ENCODE assay signal across 8 cellular contexts in the genomic region with DNA sequence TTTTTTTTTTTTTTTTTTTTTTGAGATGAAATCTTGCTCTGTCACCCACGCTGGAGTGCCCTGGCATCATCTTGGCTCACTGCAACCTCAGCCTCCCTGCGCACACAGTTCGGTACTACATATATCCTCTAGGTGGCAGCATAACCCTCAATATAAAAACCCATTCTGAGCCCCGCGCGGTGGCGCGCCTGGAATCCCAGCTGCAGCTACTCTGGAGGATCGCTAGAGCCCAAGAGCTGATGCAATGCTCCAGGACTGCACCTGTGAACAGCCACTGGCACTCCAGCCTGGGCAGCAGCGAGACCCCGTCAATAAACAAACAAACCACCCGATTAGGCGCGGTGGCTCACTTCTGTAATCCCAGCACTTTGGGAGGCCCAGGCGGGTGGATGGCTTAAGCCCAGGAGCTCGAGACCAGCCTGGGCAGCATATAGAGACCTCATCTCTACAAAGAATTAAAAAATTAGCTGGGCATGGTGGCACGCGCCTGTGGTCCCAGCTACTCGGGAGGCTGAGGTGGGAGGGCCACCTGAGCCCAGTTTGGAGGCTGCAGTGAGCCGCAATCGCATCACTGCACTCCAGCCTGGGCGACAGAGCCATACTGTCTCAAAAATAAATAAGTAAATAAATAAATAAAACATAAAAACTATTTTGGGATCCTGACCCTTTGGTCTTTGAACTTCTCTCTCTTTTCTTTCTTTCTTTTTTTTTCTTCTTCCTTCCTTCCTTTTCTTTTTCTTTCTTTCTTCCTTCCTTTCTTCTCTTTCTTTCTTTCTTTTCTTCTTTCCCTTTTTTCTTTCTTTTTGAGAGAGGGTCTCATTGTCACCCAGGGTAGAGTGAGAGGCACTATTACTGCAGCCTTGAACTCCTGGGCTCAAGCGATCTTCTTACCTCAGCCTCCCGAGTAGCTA. TPM values are rescaled to one million over a fixed set of nuclear protein-coding genes. Genes with fewer than 3 reads are reported as not detected.
DNase-seq lines count a peak whose midpoint lies in the region; ATAC-seq, FAIRE-seq and TF ChIP-seq lines count a peak whose summit lies in the region.

No MANE protein-coding gene starts in this region.

- no peak overlapping the region for H4K5ac ChIP-seq in IMR-90 (ENCODE audit: low read depth, low read length)

- no peak overlapping the region for H3K18ac ChIP-seq in IMR-90 (ENCODE audit: low read depth, low read length)

- no peaks in the 10 kb centered on the region for H3F3A ChIP-seq in OCI-LY1 (ENCODE audit: insufficient read depth, low read length)

- H2AFZ ChIP-seq in IMR-90 (replicated peaks; ENCODE audit: low read length, poor library complexity) (peak overlapping the region; percentile 62), OCI-LY1 (ENCODE audit: low read length) (no peak overlapping the region)

- DNase-seq in CD8-positive, alpha-beta memory T cell, result peak; percentile 54 to 81 (median 70)
- peak; percentile 84 for DNase-seq in IMR-90
- peak; percentile 38 for DNase-seq in activated CD8-positive, alpha-beta memory T cell treated with anti-CD3 and anti-CD28 coated beads, Interleukin-2, amount 50 U/mL, for 24 hours (ENCODE audit: extremely low read depth)
- peak; percentile 94 for DNase-seq in midbrain (lab: John Stamatoyannopoulos, UW)
- DNase-seq in stimulated activated CD8-positive, alpha-beta memory T cell treated with anti-CD3 and anti-CD28 coated beads, Interleukin-4, amount 100 ng/mL, for 4 hours (ENCODE audit: low read depth in 2 of 2, low spot score in 1 of 2), result peak; percentile 41 to 46

- H3K79me1 ChIP-seq in IMR-90 (ENCODE audit: low read depth in 1 of 2, low read length in 2 of 2), result no peaks in the 10 kb centered on the region

- H3K79me2 ChIP-seq in OCI-LY1 (ENCODE audit: insufficient read depth, low read length), result no peaks in the 10 kb centered on the region

- FAIRE-seq in endometrium (lab: Jason Lieb, UNC), result peak; percentile 92

- no peak overlapping the region for H3K27ac ChIP-seq in CD8-positive, alpha-beta memory T cell (ENCODE audit: low read depth, low read length)
- H3K27ac ChIP-seq in IMR-90 (ENCODE audit: insufficient read depth, low read length), result no peak overlapping the region
- H3K27ac ChIP-seq in OCI-LY1 (ENCODE audit: low read depth, low read length, poor library complexity, severe bottlenecking), result no peak overlapping the region

- CTCF ChIA-PET in CD8-positive, alpha-beta memory T cell (lab: Charles Lee), result interaction anchor here (0.6 to 4.6 kb wide), 42 partner anchors 8 to 1523 kb away, joined by 3 to 58 read pairs (median 4); partner anchors contain the start of genes AKAP10 and SPECC1
- CTCF ChIA-PET in IMR-90 (lab: Yijun Ruan, JAX), result interaction anchor here (0.7 to 1.5 kb wide), 10 partner anchors 15 to 169 kb away, joined by 3 to 12 read pairs (median 5); no protein-coding TSS in a partner anchor

- H4K8ac ChIP-seq in IMR-90 (ENCODE audit: low read depth in 2 of 2, low read length in 2 of 2), result no peak overlapping the region

- WGBS in IMR-90 (ENCODE audit: extremely low coverage in 2 of 2, insufficient read length in 1 of 2), 2 experiments, result 11% methylated on average over 7 of the region's 24 CpGs; no CpG with 5 or more reads in 1 of the 2 experiments

- peaks cover 4 to 28% of the 10 kb centered on the region in 2 donors for H3K27me3 Mint-ChIP-seq in CD8-positive, alpha-beta memory T cell

- no peak overlapping the region for H3K27ac Mint-ChIP-seq in CD8-positive, alpha-beta memory T cell

- no peak overlapping the region for H3K4me3 ChIP-seq in CD8-positive, alpha-beta memory T cell (ENCODE audit: low read length)
- H3K4me3 ChIP-seq in IMR-90 (ENCODE audit: insufficient read depth, low read depth, low read length) (no peak overlapping the region), OCI-LY1 (ENCODE audit: low read depth, low read length, poor library complexity, severe bottlenecking) (no peak overlapping the region)

- ATAC-seq in GM21447 (IDR thresholded peaks at IDR 0.05; ENCODE audit: unreplicated experiment) (peak; percentile 90), IMR-90 (ENCODE audit: low read depth) (peak; percentile 99)

- TF ChIP-seq POLR2A in IMR-90 (IDR thresholded peaks at IDR 0.05; ENCODE audit: low read depth, low read length), result no peak

- H3K27me3 ChIP-seq in CD8-positive, alpha-beta memory T cell (ENCODE audit: insufficient read depth, low read length, poor library complexity, severe bottlenecking), result peaks cover 3% of the 10 kb centered on the region
- H3K27me3 ChIP-seq in IMR-90 (ENCODE audit: control insufficient read depth, insufficient read depth, low read length) (no peaks in the 10 kb centered on the region), OCI-LY1 (ENCODE audit: insufficient read depth, low read length) (no peaks in the 10 kb centered on the region; the same call in 1 of the 2 replicates)

- peak overlapping the region in 2 of 7 donors; percentile 12 to 28 for H3K4me3 Mint-ChIP-seq in CD8-positive, alpha-beta memory T cell

- no peak overlapping the region for H2BK120ac ChIP-seq in IMR-90 (ENCODE audit: low read depth, low read length)

- TF ChIP-seq RAD21 in IMR-90 (IDR thresholded peaks at IDR 0.05; ENCODE audit: low read length), result peak; percentile 83

- TF ChIP-seq CTCF in IMR-90 (conservative IDR thresholded peaks at IDR 0.05; ENCODE audit: low read depth, low read length) (peak; percentile 90), OCI-LY1 (IDR thresholded peaks at IDR 0.05; ENCODE audit: low read length) (peak; percentile 62)

- H3K9me1 ChIP-seq in IMR-90 (ENCODE audit: insufficient read depth, low read length), result no peaks in the 10 kb centered on the region

- H3K9me3 ChIP-seq in CD8-positive, alpha-beta memory T cell (ENCODE audit: low read length), result no peaks in the 10 kb centered on the region
- H3K9me3 ChIP-seq in IMR-90 (ENCODE audit: control insufficient read depth, insufficient read depth, low read length) (no peaks in the 10 kb centered on the region), OCI-LY1 (ENCODE audit: low read length) (no peaks in the 10 kb centered on the region)

- POLR2A ChIA-PET in CD8-positive, alpha-beta memory T cell (lab: Charles Lee), result no interaction called here
- POLR2A ChIA-PET in IMR-90 (lab: Charles Lee; ENCODE audit: unreplicated experiment), result no interaction called here

- H3K4ac ChIP-seq in IMR-90 (ENCODE audit: low read depth, low read length), result no peak overlapping the region

- in situ Hi-C loops in IMR-90 (cut with MboI; ENCODE audit: low sequenced_read_pairs), result loop anchor here (5.0 to 10.0 kb wide), 2 partner anchors 119 to 322 kb away; no protein-coding TSS in a partner anchor

- H3K23ac ChIP-seq in IMR-90 (ENCODE audit: low read depth, low read length), result no peak overlapping the region

- BruUV-seq in IMR-90 (replicated peaks; lab: Mats Ljungman, UMichigan), result no TSS peak

- H3K56ac ChIP-seq in IMR-90 (ENCODE audit: extremely low read depth, insufficient read depth, low read length), result no peak overlapping the region

- H2BK15ac ChIP-seq in IMR-90 (ENCODE audit: low read depth, low read length), result no peak overlapping the region

- no peak overlapping the region for H3K9ac ChIP-seq in IMR-90 (ENCODE audit: low read depth, low read length)
- no peak overlapping the region for H3K9ac ChIP-seq in OCI-LY1 (ENCODE audit: low read length)

- H4K20me1 ChIP-seq in IMR-90 (ENCODE audit: insufficient read depth, low read length) (no peaks in the 10 kb centered on the region), OCI-LY1 (ENCODE audit: insufficient read depth, low read length) (no peaks in the 10 kb centered on the region)

- H2AK5ac ChIP-seq in IMR-90 (ENCODE audit: low read depth, low read length), result no peak overlapping the region

- H3K4me2 ChIP-seq in IMR-90 (ENCODE audit: low read depth, low read length) (no peak overlapping the region), OCI-LY1 (ENCODE audit: low read length) (no peak overlapping the region)

- H2AK9ac ChIP-seq in IMR-90 (replicated peaks; ENCODE audit: low read depth, low read length, poor library complexity), result peak overlapping the region; percentile 26

- H3K4me1 ChIP-seq in CD8-positive, alpha-beta memory T cell (ENCODE audit: insufficient read depth, low read length), result no peaks in the 10 kb centered on the region
- H3K4me1 ChIP-seq in IMR-90 (ENCODE audit: control insufficient read depth, insufficient read depth, low read length), result no peaks in the 10 kb centered on the region
- H3K4me1 ChIP-seq in OCI-LY1 (ENCODE audit: insufficient read depth, low read length, severe bottlenecking), result no peaks in the 10 kb centered on the region

- dilution Hi-C loops in IMR-90 (cut with HindIII; ENCODE audit: low sequenced_read_pairs, unreplicated experiment), result no loop called here

- peaks cover 0 to 3% (median 0%) of the 10 kb centered on the region in 3 donors for H3K36me3 Mint-ChIP-seq in CD8-positive, alpha-beta memory T cell

- H2BK5ac ChIP-seq in IMR-90 (ENCODE audit: low read depth, low read length, poor library complexity, severe bottlenecking), result no peak overlapping the region

- no peak overlapping the region for H4K91ac ChIP-seq in IMR-90 (ENCODE audit: insufficient read depth, low read depth, low read length)

- no peaks in the 10 kb centered on the region for H3K9me3 Mint-ChIP-seq in CD8-positive, alpha-beta memory T cell

- H3K36me3 ChIP-seq in CD8-positive, alpha-beta memory T cell (ENCODE audit: insufficient read depth, low read length), result no peaks in the 10 kb centered on the region
- H3K36me3 ChIP-seq in IMR-90 (ENCODE audit: control insufficient read depth, insufficient read depth, low read length) (no peaks in the 10 kb centered on the region), OCI-LY1 (ENCODE audit: insufficient read depth, low read length) (no peaks in the 10 kb centered on the region)

- H2BK20ac ChIP-seq in IMR-90 (ENCODE audit: low read depth, low read length), result no peak overlapping the region

- no peaks in the 10 kb centered on the region for H3K9me2 ChIP-seq in OCI-LY1 (ENCODE audit: low read depth, low read length)

- H3K4me1 Mint-ChIP-seq in CD8-positive, alpha-beta memory T cell, result peaks cover 0 to 8% (median 7%) of the 10 kb centered on the region in 3 donors

- intact Hi-C loops in IMR-90 (cut with micrococcal nuclease), result loop anchor here (1.0 to 5.0 kb wide), 4 partner anchors 104 to 999 kb away; no protein-coding TSS in a partner anchor

- no peak overlapping the region for H3K14ac ChIP-seq in IMR-90 (replicated peaks; ENCODE audit: low read depth, low read length)

RNA-seq across cellular contexts. Expression of gene AKAP10, which starts 15.4 kb away (rescaled TPM):
- total RNA-seq in CD8-positive, alpha-beta memory T cell, result 10 to 100 TPM; 31.7 to 32.6 TPM
- 24.1 TPM for polyA plus RNA-seq in CD8-positive, alpha-beta memory T cell
- 18.3 and 18.6 TPM in 2 replicates for total RNA-seq in IMR-90 (2012; rRNA removed)
- polyA plus RNA-seq in IMR-90 (2012; rRNA removed), result 11.1 and 12.7 TPM in 2 replicates
- 3.5 and 5.1 TPM in 2 replicates for polyA plus RNA-seq in IMR-90 (2012; cell fraction: cytosol; rRNA removed)
- 4.9 and 33.9 TPM in 2 replicates for polyA plus RNA-seq in IMR-90 (2012; cell fraction: nucleus; rRNA removed; ENCODE audit: low replicate concordance)

RNA-seq across cellular contexts. Expression of gene SPECC1, which starts 16.1 kb away (rescaled TPM):
- 10 to 100 TPM; 12.5 to 13.4 TPM for total RNA-seq in CD8-positive, alpha-beta memory T cell
- polyA plus RNA-seq in CD8-positive, alpha-beta memory T cell, result 15.9 TPM
- total RNA-seq in IMR-90 (2012; rRNA removed), result 26.2 and 35.3 TPM in 2 replicates
- 15.4 and 16.9 TPM in 2 replicates for polyA plus RNA-seq in IMR-90 (2012; rRNA removed)
- polyA plus RNA-seq in IMR-90 (2012; cell fraction: cytosol; rRNA removed), result 6.3 and 8.2 TPM in 2 replicates
- 9.2 and 18.9 TPM in 2 replicates for polyA plus RNA-seq in IMR-90 (2012; cell fraction: nucleus; rRNA removed; ENCODE audit: low replicate concordance)

Comparison
In these comparisons a context has a peak if more than half of its experiments do, and no peak if none do; other contexts are left out.
1. DNase-seq: peak in every context shown above with its lines; median percentile 94 in midbrain; 84 in IMR-90; 70 in CD8-positive, alpha-beta memory T cell; 44 in stimulated activated CD8-positive, alpha-beta memory T cell treated with anti-CD3 and anti-CD28 coated beads, Interleukin-4, amount 100 ng/mL, for 4 hours; 38 in activated CD8-positive, alpha-beta memory T cell treated with anti-CD3 and anti-CD28 coated beads, Interleukin-2, amount 50 U/mL, for 24 hours.